9 cellular contexts compared by ENCODE assay signal in the genomic region with DNA sequence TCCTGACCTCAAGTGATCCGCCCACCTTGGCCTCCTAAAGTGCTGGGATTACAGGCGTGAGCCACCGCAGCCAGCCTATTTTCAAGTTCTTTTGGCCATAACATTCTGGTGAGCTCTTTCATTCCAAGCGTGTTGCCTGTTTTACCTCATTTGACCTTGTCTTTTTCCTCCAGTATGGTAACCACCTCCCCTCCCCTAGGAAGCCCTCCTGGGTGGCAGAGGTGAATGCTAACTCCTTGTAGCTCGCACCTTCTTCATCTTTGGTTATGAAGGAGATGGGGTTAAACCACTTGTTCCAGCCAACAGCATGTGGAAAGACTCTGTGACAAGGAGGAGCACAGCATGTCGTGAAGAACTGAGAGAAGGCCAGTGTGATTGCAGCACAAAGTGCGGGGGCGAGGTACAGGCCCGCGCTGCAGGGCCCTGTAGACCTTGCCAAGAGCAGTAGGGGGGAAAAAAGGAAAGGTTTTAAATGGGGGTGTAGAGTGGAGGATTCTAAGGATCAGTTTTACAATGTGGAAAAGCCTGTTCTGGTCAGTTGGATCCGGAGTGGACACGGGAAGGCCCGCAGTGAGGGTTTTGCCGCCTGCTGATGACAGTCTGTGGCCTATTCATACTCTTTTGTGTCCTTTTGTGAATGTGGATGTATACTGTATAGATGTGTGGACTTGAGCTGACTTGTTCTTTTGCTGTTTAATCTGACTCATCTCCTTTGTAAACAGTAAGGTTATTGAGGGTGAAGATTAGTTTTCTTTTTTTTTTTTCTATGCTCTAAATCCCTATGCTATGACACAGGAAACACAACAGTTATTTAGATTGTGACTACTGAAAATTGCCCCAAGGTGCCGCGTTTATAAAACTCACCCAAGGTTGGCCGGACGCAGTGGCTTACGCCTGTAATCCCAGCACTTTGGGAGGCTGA. TPM values are rescaled to one million over a fixed set of nuclear protein-coding genes. Genes with fewer than 3 reads are reported as not detected.
DNase-seq lines count a peak whose midpoint lies in the region; ATAC-seq, FAIRE-seq and TF ChIP-seq lines count a peak whose summit lies in the region.
"Had no signal": no experiment of that assay in that cellular context is flagged by ENCODE, and none has a peak within 500 bp of the region (broad histone marks: within the 10 kb centered on the region; RNA-seq: fewer than 3 reads in every experiment).

No MANE protein-coding gene starts in this region.

- ATAC-seq in pancreas (peak; percentile 18 to 69 (median 54)), HG03354 (IDR thresholded peaks at IDR 0.05; ENCODE audit: poor library complexity, severe bottlenecking, unreplicated experiment) (no peak), GM21717 (IDR thresholded peaks at IDR 0.05; ENCODE audit: unreplicated experiment) (no peak)

- no peak for FAIRE-seq in pancreas (lab: Jason Lieb, UNC)
- FAIRE-seq: GM12878 had no signal

- no peak for TF ChIP-seq EP300 in esophagus muscularis mucosa (IDR thresholded peaks at IDR 0.05)

- H3K4me1 ChIP-seq in esophagus muscularis mucosa (peaks cover 13 to 34% (median 28%) of the 10 kb centered on the region in 4 donors), pancreas (no peaks in the 10 kb centered on the region)

- DNase-seq in COLO668 (lab: John Stamatoyannopoulos, UW; ENCODE audit: unreplicated experiment) (peak; percentile 44), NCI-H460 (ENCODE audit: extremely low read depth, low read depth) (peak; percentile 72), esophagus muscularis mucosa (ENCODE audit: extremely low spot score) (no peak), pancreas (peak in 1 of 6 donors; percentile 43), GM19238 (ENCODE audit: insufficient read length, low spot score) (no peak), glutamatergic neuron (no peak)

- 53% methylated on average over 19 of the region's 19 CpGs for WGBS in esophagus muscularis mucosa
- 85 to 89% methylated on average over 19 of the region's 19 CpGs for WGBS in pancreas, 2 donors

- H3K9me3 ChIP-seq in esophagus muscularis mucosa, result no peaks in the 10 kb centered on the region
- no peaks in the 10 kb centered on the region for H3K9me3 ChIP-seq in pancreas

- TF ChIP-seq POLR2A in esophagus muscularis mucosa (IDR thresholded peaks at IDR 0.05; ENCODE audit: low read depth), result no peak

- H3K27me3 Mint-ChIP-seq in glutamatergic neuron (ENCODE audit: unreplicated experiment), result peaks cover 5% of the 10 kb centered on the region

- H3K27ac ChIP-seq in esophagus muscularis mucosa (replicated peaks in 1 of 4) (peak overlapping the region; percentile 60 to 82 (median 74)), pancreas (peak overlapping the region in 1 of 4 donors; percentile 48)

- intact Hi-C loops in esophagus muscularis mucosa (cut with DNase I), result no loop called here
- intact Hi-C loops in pancreas (cut with DNase I), result no loop called here

- H3K36me3 ChIP-seq in esophagus muscularis mucosa, result peaks cover 7 to 16% (median 8%) of the 10 kb centered on the region in 4 donors
- peaks cover 0 to 13% (median 0%) of the 10 kb centered on the region in 3 donors for H3K36me3 ChIP-seq in pancreas

- no peak for TF ChIP-seq CTCF in esophagus muscularis mucosa (IDR thresholded peaks at IDR 0.05)
- TF ChIP-seq CTCF in pancreas (IDR thresholded peaks at IDR 0.05), result no peak
- no peak for TF ChIP-seq CTCF in glutamatergic neuron (IDR thresholded peaks at IDR 0.05; ENCODE audit: partially characterized antibody, unreplicated experiment)

- H3K27me3 ChIP-seq in esophagus muscularis mucosa (no peaks in the 10 kb centered on the region), pancreas (no peaks in the 10 kb centered on the region)

- no peak overlapping the region for H3K4me3 ChIP-seq in esophagus muscularis mucosa
- no peak overlapping the region for H3K4me3 ChIP-seq in pancreas
- H3K4me3 ChIP-seq: GM12878 had no signal

- peaks cover 4% of the 10 kb centered on the region for H3K4me1 Mint-ChIP-seq in glutamatergic neuron (ENCODE audit: low read depth, unreplicated experiment)

- peaks cover 14% of the 10 kb centered on the region for H3K36me3 Mint-ChIP-seq in glutamatergic neuron (ENCODE audit: unreplicated experiment)

- no peak overlapping the region for H3K4me3 Mint-ChIP-seq in glutamatergic neuron (ENCODE audit: unreplicated experiment)

- no peak overlapping the region for H3K27ac Mint-ChIP-seq in glutamatergic neuron (ENCODE audit: unreplicated experiment)

- H3K9me3 Mint-ChIP-seq in glutamatergic neuron (ENCODE audit: unreplicated experiment), result peaks cover 4% of the 10 kb centered on the region

RNA-seq across cellular contexts. Expression of gene ZNF436, which starts 7.5 kb away (rescaled TPM):
- total RNA-seq in NCI-H460 (2014; rRNA removed; shearing (Covaris generic)), result 5.5 and 5.9 TPM in 2 replicates
- polyA plus RNA-seq in NCI-H460 (2014; cell fraction: nucleus; rRNA removed), result 2.1 and 2.9 TPM in 2 replicates
- total RNA-seq in esophagus muscularis mucosa, result 10 to 100 TPM; 13.7 to 36.8 (median 16.4) TPM
- total RNA-seq in pancreas, result 10 to 100 TPM in 1 of 6 donors, 1 to 10 TPM in 5; 3.7 to 11.8 (median 4.5) TPM
- 1 to 10 TPM; 2.1 to 3.9 TPM for polyA plus RNA-seq in pancreas
- total RNA-seq in glutamatergic neuron (ENCODE audit: unreplicated experiment), result 13.3 TPM

RNA-seq across cellular contexts. Expression of gene HNRNPR, which starts 33.1 kb away (rescaled TPM):
- total RNA-seq in NCI-H460 (2014; rRNA removed; shearing (Covaris generic)), result 115 and 128 TPM in 2 replicates
- 119 and 131 TPM in 2 replicates for polyA plus RNA-seq in NCI-H460 (2014; cell fraction: nucleus; rRNA removed)
- 10 to 100 TPM; 59.8 to 75.7 (median 69.4) TPM for total RNA-seq in esophagus muscularis mucosa
- 10 to 100 TPM; 27.6 to 57.8 (median 46.7) TPM for total RNA-seq in pancreas
- polyA plus RNA-seq in pancreas, result 10 to 100 TPM; 30.8 to 46.7 TPM
- 189 TPM for total RNA-seq in glutamatergic neuron (ENCODE audit: unreplicated experiment)

RNA-seq across cellular contexts. Expression of gene TCEA3, which starts 47.4 kb away (rescaled TPM):
- 0.20 and 0.27 TPM in 2 replicates for total RNA-seq in NCI-H460 (2014; rRNA removed; shearing (Covaris generic))
- polyA plus RNA-seq in NCI-H460 (2014; cell fraction: nucleus; rRNA removed), result 0.36 and 1.2 TPM in 2 replicates
- total RNA-seq in esophagus muscularis mucosa (10 to 100 TPM; 16.7 to 24.1 (median 20.9) TPM), pancreas (100 to 1,000 TPM in 4 of 6 donors, 10 to 100 TPM in 2; 70.8 to 129 (median 116) TPM), glutamatergic neuron (ENCODE audit: unreplicated experiment) (0.83 TPM)
- 100 to 1,000 TPM in 1 of 2 donors, 10 to 100 TPM in 1; 74.2 to 143 TPM for polyA plus RNA-seq in pancreas

Comparison
In these comparisons a context has a peak if more than half of its experiments do, and no peak if none do; other contexts are left out.
1. DNase-seq: peak in COLO668 (single experiment) and NCI-H460 (single experiment); none in esophagus muscularis mucosa (single experiment), GM19238 (single experiment) and glutamatergic neuron (single experiment).
2. ATAC-seq: peak in pancreas (4 of 4); none in HG03354 (single experiment) and GM21717 (single experiment).